In the genomic region with DNA sequence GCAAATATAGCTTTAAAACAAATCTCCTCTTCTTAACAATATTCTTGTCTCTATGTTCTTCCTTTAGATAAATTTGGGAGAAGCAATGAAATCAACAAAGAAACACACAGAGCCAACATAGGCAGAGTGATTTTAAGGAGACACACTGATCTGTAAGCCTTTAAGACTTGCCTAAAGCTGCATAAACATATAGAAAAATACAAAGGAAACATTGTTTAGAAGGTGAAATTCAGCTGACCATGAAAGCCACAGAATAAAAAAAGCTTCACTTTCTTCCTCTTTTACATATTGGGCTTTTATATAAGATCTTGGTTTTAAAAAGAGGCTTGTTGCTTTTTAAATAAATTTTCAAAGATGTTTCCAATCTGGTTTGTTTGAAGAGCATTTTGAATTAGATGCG, we compare ENCODE assay signal across 21 cellular contexts.
A peak's percentile ranks its signal among the peaks of the same experiment; 100 is the strongest.
DNase-seq lines count a peak whose midpoint lies in the region; ATAC-seq and FAIRE-seq lines count a peak whose summit lies in the region.
"Had no signal": no experiment of that assay in that cellular context is flagged by ENCODE, and none has a peak within 500 bp of the region (broad histone marks: within the 10 kb centered on the region; RNA-seq: fewer than 3 reads in every experiment).

No MANE protein-coding gene starts in this region.

- no peak overlapping the region for H3K27ac ChIP-seq in BLaER1 treated with 17β-estradiol and CSF1 and Interleukin-3, amounts not matched to agents 10 nM and 100 nM

- H3K9me3 ChIP-seq in BLaER1 treated with 17β-estradiol and CSF1 and Interleukin-3, amounts not matched to agents 10 nM and 100 nM (replicated peaks in 1 of 11) = no peaks in the 10 kb centered on the region

- no peak overlapping the region for H3K4me3 ChIP-seq in BLaER1 treated with 17β-estradiol and CSF1 and Interleukin-3, amounts not matched to agents 10 nM and 100 nM

- in situ Hi-C loops in SK-MEL-5 (cut with HindIII; ENCODE audit: low pct_unique_long_range_greater_than_20kb, low sequenced_read_pairs) = no loop called here

- no peaks in the 10 kb centered on the region for H3K27me3 ChIP-seq in BLaER1 treated with 17β-estradiol and CSF1 and Interleukin-3, amounts not matched to agents 10 nM and 100 nM

- peak overlapping the region in 7 of 11 experiments; percentile 6 to 51 (median 33); a peak in 6 of 22 replicates for H3K4me2 ChIP-seq in BLaER1 treated with 17β-estradiol and CSF1 and Interleukin-3, amounts not matched to agents 10 nM and 100 nM

- FAIRE-seq in RCC 7860 (lab: Jason Lieb, UNC) = no peak
- FAIRE-seq: GM12892 had no signal

- H4K20me1 ChIP-seq in BLaER1 treated with 17β-estradiol and CSF1 and Interleukin-3, amounts not matched to agents 10 nM and 100 nM = no peaks in the 10 kb centered on the region

- no peak for ATAC-seq in HG03442 (IDR thresholded peaks at IDR 0.05; ENCODE audit: unreplicated experiment)
- ATAC-seq: Panc1 had no signal

- peaks cover 0 to 11% (median 5%) of the 10 kb centered on the region in 10 experiments; a peak in 12 of 20 replicates for H3K4me1 ChIP-seq in BLaER1 treated with 17β-estradiol and CSF1 and Interleukin-3, amounts not matched to agents 10 nM and 100 nM

- no peaks in the 10 kb centered on the region for H3K36me3 ChIP-seq in BLaER1 treated with 17β-estradiol and CSF1 and Interleukin-3, amounts not matched to agents 10 nM and 100 nM

- no peak overlapping the region for H3K9ac ChIP-seq in BLaER1 treated with 17β-estradiol and CSF1 and Interleukin-3, amounts not matched to agents 10 nM and 100 nM

- DNase-seq in Kasumi-1 (lab: John Stamatoyannopoulos, UW) = peak; percentile 7 to 39
- DNase-seq in SK-MEL-5 (ENCODE audit: low read depth, low spot score) = peak; percentile 61
- DNase-seq in foreskin melanocyte = peak; percentile 78
- DNase-seq in GF-D8 (lab: John Stamatoyannopoulos, UW) = no peak
- no peak for DNase-seq in RCC 7860 (ENCODE audit: low spot score)
- DNase-seq in activated T-cell treated with anti-CD3 and anti-CD28 coated beads, Interleukin-2, amount 50 U/mL, for 1 hour = no peak
- DNase-seq: 8988T; ACHN; CD4-positive, alpha-beta memory T cell; DMS 273 treated with DMSO at 0.1 percent for 48 hours; DMS79; KBM-7; MM.1S; NCI-H1417; NCI-H1694; NCI-H2029 treated with DMSO at 0.1 percent for 48 hours; NCI-H446 treated with DMSO at 0.1 percent for 48 hours had no signal

Comparison
In these comparisons a context has a peak if more than half of its experiments do, and no peak if none do; other contexts are left out.
1. DNase-seq: peak in Kasumi-1 (2 of 2), SK-MEL-5 (single experiment) and foreskin melanocyte (single experiment); none in GF-D8 (single experiment), RCC 7860 (single experiment) and activated T-cell treated with anti-CD3 and anti-CD28 coated beads, Interleukin-2, amount 50 U/mL, for 1 hour (single experiment).